30 cellular contexts compared by ENCODE assay signal in genomic region chr7:3105856-3106255, GRCh38.
A peak's percentile ranks its signal among the peaks of the same experiment; 100 is the strongest.
DNase-seq lines count a peak whose midpoint lies in the region; ATAC-seq, FAIRE-seq and TF ChIP-seq lines count a peak whose summit lies in the region.
"Had no signal": no experiment of that assay in that cellular context is flagged by ENCODE, and none has a peak within 500 bp of the region (broad histone marks: within the 10 kb centered on the region; RNA-seq: fewer than 3 reads in every experiment).

No MANE protein-coding gene starts in this region.

- H3K36me3 Mint-ChIP-seq in T-helper 2 cell treated with Interferon-gamma antibody and Interleukin-4, amounts not matched to agents 5 μg/mL and 100 μg/mL, for 36 hours (ENCODE audit: low read depth) = peaks cover 15% of the 10 kb centered on the region
- no peaks in the 10 kb centered on the region for H3K36me3 Mint-ChIP-seq in stimulated activated naive CD8-positive, alpha-beta T cell treated with anti-CD3 and anti-CD28 coated beads, Interleukin-15, Interleukin-2, amounts not matched to agents 100 ng/mL and 50 ng/mL, for 24 hours (ENCODE audit: low read depth)
- H3K36me3 Mint-ChIP-seq in central memory CD8-positive, alpha-beta T cell (ENCODE audit: insufficient read depth) = peaks cover 1% of the 10 kb centered on the region

- intact Hi-C loops in dorsolateral prefrontal cortex (cut with DNase I) = no loop called here

- H3K27ac Mint-ChIP-seq in T-helper 2 cell treated with Interferon-gamma antibody and Interleukin-4, amounts not matched to agents 5 μg/mL and 100 μg/mL, for 36 hours = peak overlapping the region; percentile 78
- H3K27ac Mint-ChIP-seq in stimulated activated naive CD8-positive, alpha-beta T cell treated with anti-CD3 and anti-CD28 coated beads, Interleukin-15, Interleukin-2, amounts not matched to agents 100 ng/mL and 50 ng/mL, for 24 hours = peak overlapping the region; percentile 77
- H3K27ac Mint-ChIP-seq in central memory CD8-positive, alpha-beta T cell (ENCODE audit: low read depth) = peak overlapping the region; percentile 60
- H3K27ac Mint-ChIP-seq: nephron progenitor cell had no signal

- FAIRE-seq in urothelium cell line (lab: Jason Lieb, UNC) = peak; percentile 84

- peaks cover 59% of the 10 kb centered on the region for H3K4me1 Mint-ChIP-seq in T-helper 2 cell treated with Interferon-gamma antibody and Interleukin-4, amounts not matched to agents 5 μg/mL and 100 μg/mL, for 36 hours (ENCODE audit: low read depth)
- H3K4me1 Mint-ChIP-seq in stimulated activated naive CD8-positive, alpha-beta T cell treated with anti-CD3 and anti-CD28 coated beads, Interleukin-15, Interleukin-2, amounts not matched to agents 100 ng/mL and 50 ng/mL, for 24 hours (ENCODE audit: low read depth) = peaks cover 83% of the 10 kb centered on the region
- peaks cover 62% of the 10 kb centered on the region for H3K4me1 Mint-ChIP-seq in central memory CD8-positive, alpha-beta T cell

- ATAC-seq in stimulated activated naive CD8-positive, alpha-beta T cell treated with anti-CD3 and anti-CD28 coated beads, Interleukin-15, Interleukin-2, amounts not matched to agents 100 U/mL and 50 U/mL, for 24 hours = no peak
- no peak for ATAC-seq in central memory CD8-positive, alpha-beta T cell (replicated peaks; ENCODE audit: extremely low read depth, poor library complexity, severe bottlenecking)
- ATAC-seq: gastroesophageal sphincter, left colon, mucosa of descending colon, Panc1 had no signal

- no peak overlapping the region for H3K4me3 ChIP-seq in dorsolateral prefrontal cortex
- H3K4me3 ChIP-seq: breast epithelium, gastroesophageal sphincter, mucosa of descending colon, uterus had no signal

- DNase-seq in T-helper 2 cell treated with Interferon-gamma antibody and Interleukin-4, amounts not matched to agents 5 μg/mL and 100 μg/mL, for 36 hours (ENCODE audit: low spot score) = no peak
- DNase-seq in T-helper 2 cell (no peak), urothelium cell line (ENCODE audit: low spot score) (no peak), dorsolateral prefrontal cortex (no peak), LoVo (ENCODE audit: low spot score) (no peak)
- DNase-seq in stimulated activated naive CD8-positive, alpha-beta T cell treated with anti-CD3 and anti-CD28 coated beads, Interleukin-15, Interleukin-2, amounts not matched to agents 100 U/mL and 50 U/mL, for 24 hours = no peak
- no peak for DNase-seq in central memory CD8-positive, alpha-beta T cell (ENCODE audit: low spot score in 2 of 2)
- DNase-seq: 8988T; activated CD4-positive, alpha-beta T cell treated with anti-CD3 and anti-CD28 coated beads for 4 hours; anterior cingulate cortex; DMS79 treated with DMSO at 0.1 percent for 48 hours; GDM1; H9; left colon; mammary epithelial cell; mucosa of descending colon; NCI-H1417; NCI-H2081; NCI-H2227 treated with DMSO at 0.1 percent for 48 hours; NCI-H526; nephron progenitor cell; SHP77; substantia nigra; T-helper 9 cell; uterus had no signal

- peak overlapping the region; percentile 56 for H3K4me3 Mint-ChIP-seq in T-helper 2 cell treated with Interferon-gamma antibody and Interleukin-4, amounts not matched to agents 5 μg/mL and 100 μg/mL, for 36 hours
- no peak overlapping the region for H3K4me3 Mint-ChIP-seq in stimulated activated naive CD8-positive, alpha-beta T cell treated with anti-CD3 and anti-CD28 coated beads, Interleukin-15, Interleukin-2, amounts not matched to agents 100 ng/mL and 50 ng/mL, for 24 hours
- peak overlapping the region; percentile 48 for H3K4me3 Mint-ChIP-seq in central memory CD8-positive, alpha-beta T cell
- H3K4me3 Mint-ChIP-seq: H9, nephron progenitor cell had no signal

- H3K9me3 Mint-ChIP-seq in T-helper 2 cell treated with Interferon-gamma antibody and Interleukin-4, amounts not matched to agents 5 μg/mL and 100 μg/mL, for 36 hours = peaks cover 12% of the 10 kb centered on the region
- H3K9me3 Mint-ChIP-seq in stimulated activated naive CD8-positive, alpha-beta T cell treated with anti-CD3 and anti-CD28 coated beads, Interleukin-15, Interleukin-2, amounts not matched to agents 100 ng/mL and 50 ng/mL, for 24 hours = no peaks in the 10 kb centered on the region
- no peaks in the 10 kb centered on the region for H3K9me3 Mint-ChIP-seq in central memory CD8-positive, alpha-beta T cell

- H3K27me3 ChIP-seq in dorsolateral prefrontal cortex = peaks cover 0 to 18% (median 0%) of the 10 kb centered on the region in 45 donors
- H3K27me3 ChIP-seq: breast epithelium, uterus had no signal

- H3K27ac ChIP-seq in dorsolateral prefrontal cortex = no peak overlapping the region
- H3K27ac ChIP-seq: breast epithelium, C4-2B, gastroesophageal sphincter, uterus had no signal

- H3K27me3 Mint-ChIP-seq in T-helper 2 cell treated with Interferon-gamma antibody and Interleukin-4, amounts not matched to agents 5 μg/mL and 100 μg/mL, for 36 hours (ENCODE audit: low read depth) = no peaks in the 10 kb centered on the region
- no peaks in the 10 kb centered on the region for H3K27me3 Mint-ChIP-seq in stimulated activated naive CD8-positive, alpha-beta T cell treated with anti-CD3 and anti-CD28 coated beads, Interleukin-15, Interleukin-2, amounts not matched to agents 100 ng/mL and 50 ng/mL, for 24 hours
- no peaks in the 10 kb centered on the region for H3K27me3 Mint-ChIP-seq in central memory CD8-positive, alpha-beta T cell

- TF ChIP-seq CTCF in dorsolateral prefrontal cortex (IDR thresholded peaks at IDR 0.05 in 54 of 56, conservative IDR thresholded peaks at IDR 0.05 in 2 of 56; ENCODE audit: low read depth in 1 of 56, partially characterized antibody in 56 of 56) = no peak
